13 cellular contexts compared by ENCODE assay signal in the genomic region with DNA sequence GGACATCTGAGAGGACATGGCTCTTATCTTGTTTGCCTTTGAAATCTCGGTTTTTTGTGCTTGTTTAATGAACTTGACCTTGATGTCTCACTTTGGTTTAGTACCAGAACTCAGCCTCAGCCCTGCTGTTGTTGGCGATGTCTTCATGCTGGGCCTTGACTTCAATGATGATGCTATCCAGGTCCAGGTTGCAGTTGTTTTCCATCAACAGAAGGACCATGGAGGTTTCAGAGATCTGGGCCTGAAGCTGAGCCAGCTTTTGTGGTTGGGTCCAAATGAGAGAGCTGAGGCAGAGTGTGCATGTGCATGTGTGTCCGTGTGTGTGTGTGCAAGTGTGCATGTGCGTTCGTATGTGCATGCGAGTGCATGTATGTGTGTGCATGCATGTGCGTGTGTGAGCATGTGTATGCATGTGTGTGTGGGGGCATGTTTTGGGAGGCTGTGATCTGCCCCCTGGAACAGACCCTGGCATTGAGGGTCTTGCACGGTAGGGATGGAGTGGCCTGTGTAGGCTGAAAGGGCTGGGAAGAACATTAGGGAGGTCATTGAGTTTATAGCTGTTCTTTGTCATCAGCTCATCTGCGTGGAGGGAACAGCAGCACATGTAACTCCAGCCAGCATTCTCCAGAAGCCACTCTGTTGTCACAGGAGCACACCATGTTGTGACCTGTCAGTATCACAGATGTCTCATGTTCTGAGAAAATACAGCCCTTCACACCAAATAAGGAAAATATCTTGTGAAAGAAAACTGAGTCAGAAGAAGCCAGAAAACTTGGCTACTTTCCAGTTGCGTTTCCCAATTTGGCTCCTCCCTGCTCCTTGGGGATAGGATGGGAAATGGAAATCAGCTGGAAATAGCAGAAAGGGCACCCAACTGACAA. TPM values are rescaled to one million over a fixed set of nuclear protein-coding genes. Genes with fewer than 3 reads are reported as not detected.
DNase-seq lines count a peak whose midpoint lies in the region; ATAC-seq, FAIRE-seq and TF ChIP-seq lines count a peak whose summit lies in the region.
"Had no signal": no experiment of that assay in that cellular context is flagged by ENCODE, and none has a peak within 500 bp of the region (broad histone marks: within the 10 kb centered on the region; RNA-seq: fewer than 3 reads in every experiment).

No MANE protein-coding gene starts in this region.

- peak overlapping the region; percentile 41 for H3K4me2 ChIP-seq in keratinocyte (ENCODE audit: control insufficient read depth, extremely low read depth, insufficient read depth, low read depth, low read length)

- dilution Hi-C loops in keratinocyte (cut with MboI; ENCODE audit: extremely low pct_ligation_motif_present, low sequenced_read_pairs), result no loop called here

- H3K9me1 ChIP-seq in keratinocyte (ENCODE audit: control insufficient read depth, extremely low read depth, insufficient read depth, low read length), result no peaks in the 10 kb centered on the region

- ATAC-seq in body of pancreas (peak; percentile 71), GM21737 (IDR thresholded peaks at IDR 0.05; ENCODE audit: unreplicated experiment) (no peak), GM21723 (IDR thresholded peaks at IDR 0.05; ENCODE audit: unreplicated experiment) (no peak), GM18868 (IDR thresholded peaks at IDR 0.05; ENCODE audit: unreplicated experiment) (no peak)
- no peak for ATAC-seq in stimulated activated naive CD8-positive, alpha-beta T cell treated with anti-CD3 and anti-CD28 coated beads, Interleukin-15, Interleukin-2, amounts not matched to agents 100 U/mL and 50 U/mL, for 24 hours
- ATAC-seq: activated T-cell treated with anti-CD3 and anti-CD28 coated beads, Interleukin-2, amount 50 U/mL, for 72 hours had no signal

- H4K20me1 ChIP-seq in keratinocyte (ENCODE audit: control insufficient read depth, extremely low read depth, insufficient read depth, low read length), result no peaks in the 10 kb centered on the region

- H3K4me3 ChIP-seq in body of pancreas (no peak overlapping the region), keratinocyte (ENCODE audit: control insufficient read depth in 2 of 3, extremely low read depth in 1 of 3, insufficient read depth in 2 of 3, low read depth in 1 of 3, low read length in 3 of 3) (no peak overlapping the region), testis (no peak overlapping the region)

- H3K9ac ChIP-seq in keratinocyte (ENCODE audit: control insufficient read depth, extremely low read depth, insufficient read depth, low read length), result no peak overlapping the region

- no peaks in the 10 kb centered on the region for H3K36me3 ChIP-seq in body of pancreas (replicated peaks in 1 of 2; ENCODE audit: insufficient read depth in 1 of 2, low read depth in 2 of 2)
- no peaks in the 10 kb centered on the region for H3K36me3 ChIP-seq in keratinocyte (ENCODE audit: control insufficient read depth in 2 of 2, extremely low read depth in 1 of 2, insufficient read depth in 2 of 2, low read length in 2 of 2)
- H3K36me3 ChIP-seq in testis (ENCODE audit: low read depth, missing control alignments), result no peaks in the 10 kb centered on the region

- no peaks in the 10 kb centered on the region for H3K36me3 Mint-ChIP-seq in HFFc6 (ENCODE audit: low read depth)

- no peaks in the 10 kb centered on the region for H3K9me3 ChIP-seq in body of pancreas
- no peaks in the 10 kb centered on the region for H3K9me3 ChIP-seq in keratinocyte (ENCODE audit: control insufficient read depth, low read depth, low read length)
- no peaks in the 10 kb centered on the region for H3K9me3 ChIP-seq in testis

- no peak overlapping the region for H2AFZ ChIP-seq in keratinocyte (ENCODE audit: control insufficient read depth, low read length)

- no peaks in the 10 kb centered on the region for H3K4me1 ChIP-seq in body of pancreas
- H3K4me1 ChIP-seq in keratinocyte (ENCODE audit: control insufficient read depth, extremely low read depth, insufficient read depth, low read length), result peaks cover 29% of the 10 kb centered on the region
- peaks cover 13% of the 10 kb centered on the region for H3K4me1 ChIP-seq in testis

- no peak overlapping the region for H3K27ac Mint-ChIP-seq in HFFc6
- H3K27ac Mint-ChIP-seq: activated T-cell treated with anti-CD3 and anti-CD28 coated beads, Interleukin-2, amount 50 U/mL, for 72 hours had no signal

- H3K79me2 ChIP-seq in keratinocyte (ENCODE audit: control insufficient read depth, insufficient read depth, low read length), result no peaks in the 10 kb centered on the region

- H3K4me1 Mint-ChIP-seq in HFFc6 (ENCODE audit: low read depth), result peaks cover 9% of the 10 kb centered on the region

- WGBS in body of pancreas, 2 donors, result 43 to 65% methylated on average over 6 to 10 of the region's 10 CpGs
- WGBS in testis, 2 donors, result 60 to 62% methylated on average over 9 to 10 of the region's 10 CpGs

- H3K4me3 Mint-ChIP-seq in HFFc6, result no peak overlapping the region
- H3K4me3 Mint-ChIP-seq: activated T-cell treated with anti-CD3 and anti-CD28 coated beads, Interleukin-2, amount 50 U/mL, for 72 hours had no signal

- no peak overlapping the region for H3K27ac ChIP-seq in body of pancreas
- H3K27ac ChIP-seq in keratinocyte (ENCODE audit: control insufficient read depth, insufficient read depth, low read length), result peak overlapping the region; percentile 41
- H3K27ac ChIP-seq in testis, result no peak overlapping the region

- DNase-seq in HFFc6 (peak; percentile 33), body of pancreas (peak; percentile 19 to 57 (median 28)), keratinocyte (ENCODE audit: low read depth, low spot score) (peak; percentile 90), testis (peak; percentile 37)
- no peak for DNase-seq in stimulated activated naive CD8-positive, alpha-beta T cell treated with anti-CD3 and anti-CD28 coated beads, Interleukin-15, Interleukin-2, amounts not matched to agents 100 U/mL and 50 U/mL, for 24 hours
- DNase-seq: activated T-cell treated with anti-CD3 and anti-CD28 coated beads, Interleukin-2, amount 50 U/mL, for 72 hours; NCI-H187 treated with DMSO at 0.1 percent for 48 hours; stimulated activated CD4-positive, alpha-beta T cell treated with anti-CD3 and anti-CD28 coated beads, Interleukin-4, amount 100 ng/mL, for 4 hours had no signal

- H3K27me3 Mint-ChIP-seq in HFFc6 (ENCODE audit: insufficient read depth), result peaks cover 28% of the 10 kb centered on the region

- no peak for TF ChIP-seq POLR2A in body of pancreas (IDR thresholded peaks at IDR 0.05)
- TF ChIP-seq POLR2A in testis (IDR thresholded peaks at IDR 0.05), result no peak

- intact Hi-C loops in body of pancreas (cut with DNase I), result no loop called here
- intact Hi-C loops in testis (cut with DNase I; ENCODE audit: low total_unique reads), result no loop called here

- FAIRE-seq in keratinocyte (lab: Jason Lieb, UNC), result peak; percentile 95
- FAIRE-seq: G401.6 had no signal

- TF ChIP-seq CTCF in HFFc6 (IDR thresholded peaks at IDR 0.05), result no peak
- no peak for TF ChIP-seq CTCF in body of pancreas (IDR thresholded peaks at IDR 0.05)
- no peak for TF ChIP-seq CTCF in keratinocyte (optimal IDR thresholded peaks at IDR 0.05 in 1 of 3, IDR thresholded peaks at IDR 0.05 in 1 of 3, conservative IDR thresholded peaks at IDR 0.05 in 1 of 3; ENCODE audit: extremely low read depth in 1 of 3, insufficient read depth in 2 of 3, low read length in 3 of 3)
- TF ChIP-seq CTCF in testis (IDR thresholded peaks at IDR 0.05), result no peak

- H3K27me3 ChIP-seq in body of pancreas, result no peaks in the 10 kb centered on the region
- H3K27me3 ChIP-seq in keratinocyte (ENCODE audit: control insufficient read depth, extremely low read depth, insufficient read depth, low read length), result no peaks in the 10 kb centered on the region
- H3K27me3 ChIP-seq in testis, result no peaks in the 10 kb centered on the region

- H3K9me3 Mint-ChIP-seq in HFFc6, result no peaks in the 10 kb centered on the region
- H3K9me3 Mint-ChIP-seq: activated T-cell treated with anti-CD3 and anti-CD28 coated beads, Interleukin-2, amount 50 U/mL, for 72 hours had no signal

RNA-seq across cellular contexts. Expression of a gene that starts 10.0 kb away (rescaled TPM):
- total RNA-seq in HFFc6 (2021; fragmentation: NEBNext Ultra II Directional; extraction: Animal tissue kit (Norgen Biotek cat#: 25700)), result not detected
- total RNA-seq in body of pancreas (not detected), testis (not detected)
- polyA plus RNA-seq in keratinocyte (0.03 TPM in 1 of 3 replicates, not detected in the others), testis (ENCODE audit: insufficient read depth, low read depth, low replicate concordance) (not detected)
- 0.10 TPM for polyA plus RNA-seq in keratinocyte (2011; ENCODE audit: low read depth)
- polyA plus RNA-seq in keratinocyte (2011; cell fraction: cytosol; rRNA removed), result not detected in 2 replicates
- polyA plus RNA-seq in keratinocyte (2011; cell fraction: nucleus; rRNA removed), result not detected in 2 replicates
- polyA plus RNA-seq in keratinocyte (2012; ENCODE audit: low replicate concordance), result 0.25 TPM in 1 of 2 replicates, not detected in the other
- not detected in 3 replicates for polyA minus RNA-seq in keratinocyte
- polyA minus RNA-seq in keratinocyte (2011; cell fraction: cytosol; rRNA and poly(A)+ RNA removed), result not detected
- polyA minus RNA-seq in keratinocyte (2011; cell fraction: nucleus; rRNA and poly(A)+ RNA removed), result not detected in 2 replicates
- total RNA-seq: activated T-cell treated with anti-CD3 and anti-CD28 coated beads, Interleukin-2, amount 50 U/mL, for 72 hours; lung microvascular endothelial cell had no signal

RNA-seq across cellular contexts. Expression of a gene that starts 18.1 kb away (rescaled TPM):
- total RNA-seq in HFFc6 (2021; fragmentation: NEBNext Ultra II Directional; extraction: Animal tissue kit (Norgen Biotek cat#: 25700)), result not detected
- total RNA-seq in body of pancreas (not detected), testis (under 1 TPM in 1 of 2 donors, not detected in 1; 0.19 TPM)
- polyA plus RNA-seq in keratinocyte (59.4 to 151 TPM (median 60.5 TPM) in 3 replicates), testis (ENCODE audit: insufficient read depth, low read depth, low replicate concordance) (not detected)
- polyA plus RNA-seq in keratinocyte (2011; ENCODE audit: low read depth), result 143 TPM
- polyA plus RNA-seq in keratinocyte (2011; cell fraction: cytosol; rRNA removed), result 91.3 and 121 TPM in 2 replicates
- 151 and 198 TPM in 2 replicates for polyA plus RNA-seq in keratinocyte (2011; cell fraction: nucleus; rRNA removed)
- 57.0 and 152 TPM in 2 replicates for polyA plus RNA-seq in keratinocyte (2012; ENCODE audit: low replicate concordance)
- polyA minus RNA-seq in keratinocyte, result 77.0 to 171 TPM (median 89.5 TPM) in 3 replicates
- polyA minus RNA-seq in keratinocyte (2011; cell fraction: cytosol; rRNA and poly(A)+ RNA removed), result 144 TPM
- 87.8 and 113 TPM in 2 replicates for polyA minus RNA-seq in keratinocyte (2011; cell fraction: nucleus; rRNA and poly(A)+ RNA removed)
- total RNA-seq: activated T-cell treated with anti-CD3 and anti-CD28 coated beads, Interleukin-2, amount 50 U/mL, for 72 hours; lung microvascular endothelial cell had no signal

RNA-seq across cellular contexts. Expression of a gene that starts 30.7 kb away (rescaled TPM):
- not detected for total RNA-seq in HFFc6 (2021; fragmentation: NEBNext Ultra II Directional; extraction: Animal tissue kit (Norgen Biotek cat#: 25700))
- total RNA-seq in body of pancreas, result not detected
- 0.05 to 0.13 TPM (median 0.10 TPM) in 3 replicates for polyA plus RNA-seq in keratinocyte
- 0.50 TPM for polyA plus RNA-seq in keratinocyte (2011; ENCODE audit: low read depth)
- 0.02 and 0.08 TPM in 2 replicates for polyA plus RNA-seq in keratinocyte (2011; cell fraction: cytosol; rRNA removed)
- 0.06 and 0.24 TPM in 2 replicates for polyA plus RNA-seq in keratinocyte (2011; cell fraction: nucleus; rRNA removed)
- 0.34 TPM in 1 of 2 replicates, not detected in the other for polyA plus RNA-seq in keratinocyte (2012; ENCODE audit: low replicate concordance)
- polyA minus RNA-seq in keratinocyte, result 0.20 TPM in 1 of 3 replicates, not detected in the others
- not detected for polyA minus RNA-seq in keratinocyte (2011; cell fraction: cytosol; rRNA and poly(A)+ RNA removed)
- polyA minus RNA-seq in keratinocyte (2011; cell fraction: nucleus; rRNA and poly(A)+ RNA removed), result 0.21 TPM in 1 of 2 replicates, not detected in the other
- under 1 TPM in 1 of 2 donors, not detected in 1; 0.43 TPM for total RNA-seq in testis
- not detected for polyA plus RNA-seq in testis (ENCODE audit: insufficient read depth, low read depth, low replicate concordance)
- total RNA-seq: activated T-cell treated with anti-CD3 and anti-CD28 coated beads, Interleukin-2, amount 50 U/mL, for 72 hours; lung microvascular endothelial cell had no signal

RNA-seq across cellular contexts. Expression of a gene that starts 35.8 kb away (rescaled TPM):
- total RNA-seq in HFFc6 (2021; fragmentation: NEBNext Ultra II Directional; extraction: Animal tissue kit (Norgen Biotek cat#: 25700)), result not detected
- total RNA-seq in body of pancreas, result not detected
- polyA plus RNA-seq in keratinocyte, result 1,722 to 4,902 TPM (median 2,016 TPM) in 3 replicates
- polyA plus RNA-seq in keratinocyte (2011; ENCODE audit: low read depth), result 2,938 TPM
- 2,812 and 3,083 TPM in 2 replicates for polyA plus RNA-seq in keratinocyte (2011; cell fraction: cytosol; rRNA removed)
- 2,797 and 2,980 TPM in 2 replicates for polyA plus RNA-seq in keratinocyte (2011; cell fraction: nucleus; rRNA removed)
- polyA plus RNA-seq in keratinocyte (2012; ENCODE audit: low replicate concordance), result 1,858 and 2,565 TPM in 2 replicates
- polyA minus RNA-seq in keratinocyte, result 2,114 to 3,991 TPM (median 2,742 TPM) in 3 replicates
- polyA minus RNA-seq in keratinocyte (2011; cell fraction: cytosol; rRNA and poly(A)+ RNA removed), result 3,211 TPM
- polyA minus RNA-seq in keratinocyte (2011; cell fraction: nucleus; rRNA and poly(A)+ RNA removed), result 1,354 and 1,584 TPM in 2 replicates
- total RNA-seq in testis, result under 1 TPM in 1 of 2 donors, not detected in 1; 0.19 TPM
- not detected for polyA plus RNA-seq in testis (ENCODE audit: insufficient read depth, low read depth, low replicate concordance)
- total RNA-seq: activated T-cell treated with anti-CD3 and anti-CD28 coated beads, Interleukin-2, amount 50 U/mL, for 72 hours; lung microvascular endothelial cell had no signal

RNA-seq across cellular contexts. Expression of a gene that starts 48.8 kb away (rescaled TPM):
- total RNA-seq in HFFc6 (2021; fragmentation: NEBNext Ultra II Directional; extraction: Animal tissue kit (Norgen Biotek cat#: 25700)), result not detected
- total RNA-seq in body of pancreas, result not detected
- polyA plus RNA-seq in keratinocyte, result not detected in 3 replicates
- not detected for polyA plus RNA-seq in keratinocyte (2011; ENCODE audit: low read depth)
- not detected in 2 replicates for polyA plus RNA-seq in keratinocyte (2011; cell fraction: cytosol; rRNA removed)
- not detected in 2 replicates for polyA plus RNA-seq in keratinocyte (2011; cell fraction: nucleus; rRNA removed)
- polyA plus RNA-seq in keratinocyte (2012; ENCODE audit: low replicate concordance), result not detected in 2 replicates
- polyA minus RNA-seq in keratinocyte, result not detected in 3 replicates
- not detected for polyA minus RNA-seq in keratinocyte (2011; cell fraction: cytosol; rRNA and poly(A)+ RNA removed)
- not detected in 2 replicates for polyA minus RNA-seq in keratinocyte (2011; cell fraction: nucleus; rRNA and poly(A)+ RNA removed)
- under 1 TPM; 0.71 to 0.74 TPM for total RNA-seq in testis
- 1.5 TPM for polyA plus RNA-seq in testis (ENCODE audit: insufficient read depth, low read depth, low replicate concordance)
- total RNA-seq: activated T-cell treated with anti-CD3 and anti-CD28 coated beads, Interleukin-2, amount 50 U/mL, for 72 hours; lung microvascular endothelial cell had no signal
